ENCODE assay signal across 9 cellular contexts in genomic region chr10:67790534-67791408, GRCh38. TPM values are rescaled to one million over a fixed set of nuclear protein-coding genes. Genes with fewer than 3 reads are reported as not detected.
DNase-seq lines count a peak whose midpoint lies in the region; ATAC-seq and TF ChIP-seq lines count a peak whose summit lies in the region.
"Had no signal": no experiment of that assay in that cellular context is flagged by ENCODE, and none has a peak within 500 bp of the region (broad histone marks: within the 10 kb centered on the region; RNA-seq: fewer than 3 reads in every experiment).

No MANE protein-coding gene starts in this region.

- H3K4me1 ChIP-seq in neural progenitor cell = peaks cover 6% of the 10 kb centered on the region

- POLR2A ChIA-PET in activated naive CD8-positive, alpha-beta T cell treated with anti-CD3 and anti-CD28 coated beads, Interleukin-2, amount 10 ng/mL, durations not matched to agents 7 days and 5 days (lab: Charles Lee) = interaction anchor here (0.6 to 1.7 kb wide), 4 partner anchors 22 to 59 kb away, joined by 3 to 6 read pairs (median 4); no protein-coding TSS in a partner anchor

- ATAC-seq in activated naive CD8-positive, alpha-beta T cell treated with anti-CD3 and anti-CD28 coated beads, Interleukin-2, amount 10 ng/mL, durations not matched to agents 7 days and 5 days (ENCODE audit: low read depth) = peak; percentile 75
- no peak for ATAC-seq in HG03571 (IDR thresholded peaks at IDR 0.05; ENCODE audit: unreplicated experiment)

- no peaks in the 10 kb centered on the region for H4K20me1 ChIP-seq in neural progenitor cell (ENCODE audit: low read depth)

- H3K9ac ChIP-seq in neural progenitor cell = no peak overlapping the region

- H3K4me3 ChIP-seq in neural progenitor cell = no peak overlapping the region

- H3K36me3 Mint-ChIP-seq in activated naive CD8-positive, alpha-beta T cell treated with anti-CD3 and anti-CD28 coated beads, Interleukin-2, amount 10 ng/mL, durations not matched to agents 7 days and 5 days = no peaks in the 10 kb centered on the region
- H3K36me3 Mint-ChIP-seq in neural progenitor cell = no peaks in the 10 kb centered on the region

- H3K4me2 ChIP-seq in neural progenitor cell = no peak overlapping the region

- peaks cover 23% of the 10 kb centered on the region for H3K4me1 Mint-ChIP-seq in activated naive CD8-positive, alpha-beta T cell treated with anti-CD3 and anti-CD28 coated beads, Interleukin-2, amount 10 ng/mL, durations not matched to agents 7 days and 5 days
- peaks cover 16% of the 10 kb centered on the region for H3K4me1 Mint-ChIP-seq in neural progenitor cell

- H3K27ac Mint-ChIP-seq in activated naive CD8-positive, alpha-beta T cell treated with anti-CD3 and anti-CD28 coated beads, Interleukin-2, amount 10 ng/mL, durations not matched to agents 7 days and 5 days = peak overlapping the region; percentile 88
- no peak overlapping the region for H3K27ac Mint-ChIP-seq in neural progenitor cell

- H3K27me3 Mint-ChIP-seq in activated naive CD8-positive, alpha-beta T cell treated with anti-CD3 and anti-CD28 coated beads, Interleukin-2, amount 10 ng/mL, durations not matched to agents 7 days and 5 days = no peaks in the 10 kb centered on the region
- no peaks in the 10 kb centered on the region for H3K27me3 Mint-ChIP-seq in neural progenitor cell (ENCODE audit: insufficient read depth, low read depth)

- H3K36me3 ChIP-seq in neural progenitor cell = no peaks in the 10 kb centered on the region

- no peaks in the 10 kb centered on the region for H3K79me2 ChIP-seq in neural progenitor cell (ENCODE audit: low read depth)

- no peak overlapping the region for H3K27ac ChIP-seq in neural progenitor cell
- H3K27ac ChIP-seq: VCaP had no signal

- peak overlapping the region; percentile 59 for H3K4me3 Mint-ChIP-seq in activated naive CD8-positive, alpha-beta T cell treated with anti-CD3 and anti-CD28 coated beads, Interleukin-2, amount 10 ng/mL, durations not matched to agents 7 days and 5 days
- no peak overlapping the region for H3K4me3 Mint-ChIP-seq in neural progenitor cell

- H3K9me3 ChIP-seq in neural progenitor cell (ENCODE audit: low read depth) = no peaks in the 10 kb centered on the region

- no peak overlapping the region for H2AFZ ChIP-seq in neural progenitor cell (replicated peaks)

- H3K27me3 ChIP-seq in neural progenitor cell = no peaks in the 10 kb centered on the region

- DNase-seq in SKM-1 treated with dmso at 0.1 percent for 144 hours (lab: John Stamatoyannopoulos, UW; ENCODE audit: unreplicated experiment) (peak; percentile 45), SKM-1 (lab: John Stamatoyannopoulos, UW; ENCODE audit: unreplicated experiment) (no peak), LoVo (ENCODE audit: low spot score) (peak; percentile 53), NCI-H1417 treated with DMSO at 0.1 percent for 48 hours (lab: John Stamatoyannopoulos, UW) (no peak), neural progenitor cell (ENCODE audit: low spot score) (no peak)
- DNase-seq in activated naive CD8-positive, alpha-beta T cell treated with anti-CD3 and anti-CD28 coated beads, Interleukin-2, amount 10 ng/mL, durations not matched to agents 7 days and 5 days = no peak
- DNase-seq in stimulated activated CD4-positive, alpha-beta T cell treated with anti-CD3 and anti-CD28 coated beads, Interleukin-4, amount 100 ng/mL, for 24 hours = peak; percentile 22

- H3F3A ChIP-seq in neural progenitor cell (ENCODE audit: low read depth) = no peaks in the 10 kb centered on the region

- H3K9me3 Mint-ChIP-seq in activated naive CD8-positive, alpha-beta T cell treated with anti-CD3 and anti-CD28 coated beads, Interleukin-2, amount 10 ng/mL, durations not matched to agents 7 days and 5 days = no peaks in the 10 kb centered on the region
- H3K9me3 Mint-ChIP-seq in neural progenitor cell = no peaks in the 10 kb centered on the region

- no peak for TF ChIP-seq CTCF in neural progenitor cell (IDR thresholded peaks at IDR 0.05)

RNA-seq across cellular contexts. Expression of gene DNAJC12, which starts 47.2 kb away (rescaled TPM):
- 1 to 10 TPM; 3.6 to 4.1 TPM for total RNA-seq in activated naive CD8-positive, alpha-beta T cell treated with anti-CD3 and anti-CD28 coated beads, Interleukin-2, amount 10 ng/mL, durations not matched to agents 7 days and 5 days
- 3.5 and 3.7 TPM in 2 replicates for total RNA-seq in neural progenitor cell (ENCODE audit: low replicate concordance)

Comparison
In these comparisons a context has a peak if more than half of its experiments do, and no peak if none do; other contexts are left out.
1. DNase-seq: peak in SKM-1 treated with dmso at 0.1 percent for 144 hours (single experiment), LoVo (single experiment) and stimulated activated CD4-positive, alpha-beta T cell treated with anti-CD3 and anti-CD28 coated beads, Interleukin-4, amount 100 ng/mL, for 24 hours (single experiment); none in SKM-1 (single experiment), activated naive CD8-positive, alpha-beta T cell treated with anti-CD3 and anti-CD28 coated beads, Interleukin-2, amount 10 ng/mL, durations not matched to agents 7 days and 5 days (single experiment), NCI-H1417 treated with DMSO at 0.1 percent for 48 hours (single experiment) and neural progenitor cell (single experiment).